Comparison of ENCODE assay signal across 8 cellular contexts in the genomic region with DNA sequence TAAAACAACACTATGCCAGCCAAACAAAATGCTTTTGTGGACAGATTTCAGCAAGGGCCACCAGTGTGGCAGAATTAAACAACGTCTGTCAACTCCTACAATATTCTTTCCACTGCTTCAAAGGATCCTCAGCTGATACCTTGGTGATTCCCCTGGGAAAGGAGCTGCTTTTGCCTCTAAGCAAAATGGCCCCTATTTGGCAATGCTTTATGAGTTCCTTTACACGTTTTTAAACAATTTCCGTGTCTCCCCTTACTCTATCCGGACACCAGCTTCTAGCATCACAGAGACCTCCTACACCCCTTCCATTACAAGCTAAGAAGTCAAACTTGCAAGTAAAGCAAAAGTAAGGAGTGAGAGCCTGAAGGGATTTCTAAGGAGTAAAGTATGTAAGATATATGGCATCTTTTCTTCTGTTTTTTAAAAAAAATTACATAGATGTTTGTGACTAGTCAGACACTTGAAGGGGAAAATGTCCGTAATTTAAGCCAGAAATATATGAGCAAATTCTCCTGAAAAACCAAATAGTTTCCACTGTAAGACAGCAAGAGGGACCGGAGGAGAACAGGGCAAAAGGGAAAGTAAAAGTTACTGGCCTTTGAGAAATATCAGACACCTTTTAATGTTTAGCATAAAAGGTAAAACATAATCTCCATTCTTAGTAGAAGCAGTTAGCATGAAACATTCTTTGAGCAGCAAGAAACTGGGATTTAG. TPM values are rescaled to one million over a fixed set of nuclear protein-coding genes. Genes with fewer than 3 reads are reported as not detected.
DNase-seq lines count a peak whose midpoint lies in the region; ATAC-seq and TF ChIP-seq lines count a peak whose summit lies in the region.

No MANE protein-coding gene starts in this region.

- H3K9ac ChIP-seq in rectal smooth muscle tissue (ENCODE audit: low read length): peak overlapping the region; percentile 32

- H3K4me1 ChIP-seq in Peyer's patch: peaks cover 0 to 43% (median 5%) of the 10 kb centered on the region in 4 donors
- peaks cover 34 to 71% (median 71%) of the 10 kb centered on the region in 4 donors for H3K4me1 ChIP-seq in esophagus muscularis mucosa
- peaks cover 22% of the 10 kb centered on the region for H3K4me1 ChIP-seq in rectal smooth muscle tissue (ENCODE audit: control insufficient read depth, insufficient read depth, low read length)

- H3K36me3 ChIP-seq in Peyer's patch (no peaks in the 10 kb centered on the region), esophagus muscularis mucosa (peaks cover 0 to 7% (median 0%) of the 10 kb centered on the region in 4 donors), rectal smooth muscle tissue (ENCODE audit: control insufficient read depth, insufficient read depth, low read length) (no peaks in the 10 kb centered on the region)

- H3K27ac ChIP-seq in Peyer's patch (peak overlapping the region in 3 of 4 donors; percentile 38 to 96 (median 89)), esophagus muscularis mucosa (replicated peaks in 1 of 4) (peak overlapping the region; percentile 94 to 97 (median 95)), rectal smooth muscle tissue (ENCODE audit: low read depth, low read length) (peak overlapping the region; percentile 96)

- intact Hi-C loops in esophagus muscularis mucosa (cut with DNase I): loop anchor here (5.0 kb wide), 1 partner anchor 52 kb away; no protein-coding TSS in a partner anchor

- H3K9me3 ChIP-seq in Peyer's patch: no peaks in the 10 kb centered on the region
- H3K9me3 ChIP-seq in esophagus muscularis mucosa: no peaks in the 10 kb centered on the region

- peak overlapping the region; percentile 59 to 93 (median 88) for H3K4me3 ChIP-seq in Peyer's patch
- peak overlapping the region; percentile 80 to 94 (median 93) for H3K4me3 ChIP-seq in esophagus muscularis mucosa
- H3K4me3 ChIP-seq in rectal smooth muscle tissue (ENCODE audit: low read length): peak overlapping the region; percentile 90

- H3K27me3 ChIP-seq in Peyer's patch (no peaks in the 10 kb centered on the region), esophagus muscularis mucosa (no peaks in the 10 kb centered on the region), rectal smooth muscle tissue (ENCODE audit: control insufficient read depth, insufficient read depth, low read length) (no peaks in the 10 kb centered on the region)

- no peak for TF ChIP-seq CTCF in Peyer's patch (IDR thresholded peaks at IDR 0.05)
- no peak for TF ChIP-seq CTCF in esophagus muscularis mucosa (IDR thresholded peaks at IDR 0.05)

- WGBS in esophagus muscularis mucosa: 10% methylated on average over 6 of the region's 6 CpGs

- no peak for TF ChIP-seq POLR2A in Peyer's patch (IDR thresholded peaks at IDR 0.05)
- TF ChIP-seq POLR2A in esophagus muscularis mucosa (IDR thresholded peaks at IDR 0.05; ENCODE audit: low read depth): no peak

- ATAC-seq in HG02973 (IDR thresholded peaks at IDR 0.05; ENCODE audit: unreplicated experiment): no peak
- ATAC-seq in HG03280 (IDR thresholded peaks at IDR 0.05; ENCODE audit: unreplicated experiment): no peak

- TF ChIP-seq EP300 in esophagus muscularis mucosa (IDR thresholded peaks at IDR 0.05): no peak

- DNase-seq in NCI-H1417 (lab: John Stamatoyannopoulos, UW) (peak in 2 of 3 experiments; percentile 10 to 43), NCI-H1417 treated with DMSO at 0.1 percent for 48 hours (lab: John Stamatoyannopoulos, UW) (no peak), Peyer's patch (no peak), esophagus muscularis mucosa (ENCODE audit: extremely low spot score) (no peak), glomerular visceral epithelial cell (ENCODE audit: extremely low spot score) (no peak)

RNA-seq across cellular contexts. Expression of a gene that starts 1.9 kb away (rescaled TPM):
- total RNA-seq in Peyer's patch (10 to 100 TPM; 38.7 to 49.1 (median 40.8) TPM), esophagus muscularis mucosa (10 to 100 TPM; 33.3 to 48.6 (median 35.7) TPM)

Comparison
In these comparisons a context has a peak if more than half of its experiments do, and no peak if none do; other contexts are left out.
1. DNase-seq: peak in NCI-H1417 (2 of 3); none in NCI-H1417 treated with DMSO at 0.1 percent for 48 hours (single experiment), Peyer's patch (0 of 3), esophagus muscularis mucosa (single experiment) and glomerular visceral epithelial cell (single experiment).
2. Peak in every context shown above with its lines, with median percentiles within 50 percentile points of each other: H3K27ac ChIP-seq and H3K4me3 ChIP-seq.